ENCODE assay signal across 18 cellular contexts in genomic region chr6:53038148-53038547, GRCh38. TPM values are rescaled to one million over a fixed set of nuclear protein-coding genes. Genes with fewer than 3 reads are reported as not detected.
DNase-seq lines count a peak whose midpoint lies in the region; ATAC-seq and TF ChIP-seq lines count a peak whose summit lies in the region.
"Had no signal": no experiment of that assay in that cellular context is flagged by ENCODE, and none has a peak within 500 bp of the region (broad histone marks: within the 10 kb centered on the region; RNA-seq: fewer than 3 reads in every experiment).

No MANE protein-coding gene starts in this region.

- H3F3A ChIP-seq in SK-N-SH (replicated peaks; ENCODE audit: insufficient read depth) = peaks cover 17% of the 10 kb centered on the region

- no peak overlapping the region for H2BK120ac ChIP-seq in mesenchymal stem cell (ENCODE audit: low read depth, low read length)

- ATAC-seq in SK-N-SH treated with all-trans-retinoic acid at 6 μM for 48 hours (no peak), upper lobe of left lung (ENCODE audit: low FRiP score in 2 of 2) (no peak), HG02623 (IDR thresholded peaks at IDR 0.05; ENCODE audit: unreplicated experiment) (no peak), GM18873 (IDR thresholded peaks at IDR 0.05; ENCODE audit: low FRiP score, unreplicated experiment) (no peak)
- ATAC-seq: CD8-positive, alpha-beta T cell had no signal

- no peak overlapping the region for H3K14ac ChIP-seq in mesenchymal stem cell (ENCODE audit: low read length in 2 of 2)

- no peak overlapping the region for H3K4me2 ChIP-seq in SK-N-SH
- peak overlapping the region; percentile 9 for H3K4me2 ChIP-seq in KMS-11
- no peak overlapping the region for H3K4me2 ChIP-seq in mesenchymal stem cell (ENCODE audit: low read length, poor library complexity, severe bottlenecking)
- H3K4me2 ChIP-seq: BLaER1 had no signal

- no peak for TF ChIP-seq POLR2A in upper lobe of left lung (IDR thresholded peaks at IDR 0.05)

- TF ChIP-seq CTCF in SK-N-SH (IDR thresholded peaks at IDR 0.05) (no peak), KMS-11 (conservative IDR thresholded peaks at IDR 0.05; ENCODE audit: low read depth, low read length) (no peak), upper lobe of left lung (IDR thresholded peaks at IDR 0.05) (no peak)

- no peak overlapping the region for H2BK12ac ChIP-seq in mesenchymal stem cell (ENCODE audit: low read length in 2 of 2)

- no peak overlapping the region for H4K8ac ChIP-seq in mesenchymal stem cell (ENCODE audit: low read length)

- H3K4me1 ChIP-seq in SK-N-SH (ENCODE audit: control insufficient read depth in 1 of 2, insufficient read depth in 2 of 2, low read depth in 1 of 2, low read length in 1 of 2) (peaks cover 3 to 21% of the 10 kb centered on the region in 2 experiments), KMS-11 (ENCODE audit: low read depth, poor library complexity, severe bottlenecking) (peaks cover 68% of the 10 kb centered on the region), mesenchymal stem cell (ENCODE audit: control insufficient read depth, insufficient read depth, low read depth, low read length) (peaks cover 10% of the 10 kb centered on the region), upper lobe of left lung (peaks cover 0 to 5% (median 1%) of the 10 kb centered on the region in 4 donors)
- H3K4me1 ChIP-seq: BLaER1 had no signal

- no peak overlapping the region for H2AK5ac ChIP-seq in mesenchymal stem cell (ENCODE audit: low read length, severe bottlenecking)

- no peak overlapping the region for H3K9ac ChIP-seq in SK-N-SH
- no peak overlapping the region for H3K9ac ChIP-seq in KMS-11
- no peak overlapping the region for H3K9ac ChIP-seq in mesenchymal stem cell (ENCODE audit: low read length)
- H3K9ac ChIP-seq: BLaER1 had no signal

- no peak for TF ChIP-seq EP300 in SK-N-SH (IDR thresholded peaks at IDR 0.05; ENCODE audit: borderline replicate concordance in 1 of 2, low read depth in 1 of 2, low read length in 1 of 2)
- TF ChIP-seq EP300 in upper lobe of left lung (IDR thresholded peaks at IDR 0.05) = no peak

- no peak overlapping the region for H3K4ac ChIP-seq in mesenchymal stem cell (ENCODE audit: low read depth in 1 of 2, low read length in 2 of 2)

- H3K79me2 ChIP-seq in SK-N-SH (ENCODE audit: insufficient read depth) (peaks cover 15% of the 10 kb centered on the region; the same call in 1 of the 2 replicates), KMS-11 (ENCODE audit: insufficient read depth, low read depth) (no peaks in the 10 kb centered on the region; the same call in 1 of the 2 replicates)

- POLR2A ChIA-PET in SK-N-SH (lab: Yijun Ruan, JAX) = no interaction called here

- no peak overlapping the region for H3K23ac ChIP-seq in mesenchymal stem cell (ENCODE audit: low read length in 2 of 2)

- no peak for TF ChIP-seq RAD21 in SK-N-SH (IDR thresholded peaks at IDR 0.05; ENCODE audit: low read length)

- CTCF ChIA-PET in SK-N-SH (lab: Yijun Ruan, JAX) = no interaction called here

- H3K18ac ChIP-seq in mesenchymal stem cell (ENCODE audit: low read depth in 1 of 2, low read length in 2 of 2) = no peak overlapping the region

- H3K9me2 ChIP-seq in SK-N-SH = no peaks in the 10 kb centered on the region

- DNase-seq in SK-N-SH (no peak), mesenchymal stem cell (peak; percentile 21), LoVo (ENCODE audit: low spot score) (no peak), upper lobe of left lung (no peak)
- DNase-seq: Caco-2; CD4-positive, CD25-positive, alpha-beta regulatory T cell; CD8-positive, alpha-beta T cell; DMS53; DMS79 treated with DMSO at 0.1 percent for 48 hours; GOT3 had no signal

- H3K4me3 ChIP-seq in SK-N-SH (ENCODE audit: low read depth in 2 of 2, low read length in 1 of 2) (no peak overlapping the region), KMS-11 (IDR thresholded peaks at IDR 0.05; ENCODE audit: insufficient read depth, low read depth, low read length) (no peak overlapping the region), mesenchymal stem cell (ENCODE audit: insufficient read depth in 1 of 2, low read depth in 1 of 2, low read length in 2 of 2) (no peak overlapping the region), upper lobe of left lung (no peak overlapping the region)
- H3K4me3 ChIP-seq: BLaER1, HAP-1 had no signal

- WGBS in SK-N-SH (ENCODE audit: low lambda C conversion rate) = 0% methylated on average over 1 of the region's 1 CpG
- WGBS in mesenchymal stem cell = no CpG with 5 or more reads among the region's 1 CpG
- WGBS in upper lobe of left lung, 2 donors = 39 to 100% methylated on average over 1 of the region's 1 CpG

- H3K79me1 ChIP-seq in mesenchymal stem cell (replicated peaks; ENCODE audit: low read length, poor library complexity, severe bottlenecking) = peaks cover 17% of the 10 kb centered on the region

- H2BK5ac ChIP-seq in mesenchymal stem cell (ENCODE audit: low read depth, low read length, poor library complexity, severe bottlenecking) = no peak overlapping the region

- H4K20me1 ChIP-seq in SK-N-SH (ENCODE audit: insufficient read depth) = no peaks in the 10 kb centered on the region
- H4K20me1 ChIP-seq in KMS-11 (ENCODE audit: insufficient read depth) = no peaks in the 10 kb centered on the region

- H3K9me3 ChIP-seq in SK-N-SH (no peaks in the 10 kb centered on the region), mesenchymal stem cell (ENCODE audit: control insufficient read depth, low read length) (no peaks in the 10 kb centered on the region), upper lobe of left lung (no peaks in the 10 kb centered on the region)
- H3K9me3 ChIP-seq: BLaER1, Caco-2, HAP-1 had no signal

- H4K91ac ChIP-seq in mesenchymal stem cell (ENCODE audit: low read length) = no peak overlapping the region

- H3K27me3 ChIP-seq in SK-N-SH (ENCODE audit: insufficient read depth) (no peaks in the 10 kb centered on the region), KMS-11 (ENCODE audit: insufficient read depth, low read depth) (no peaks in the 10 kb centered on the region), mesenchymal stem cell (ENCODE audit: control insufficient read depth in 1 of 2, insufficient read depth in 1 of 2, low read length in 2 of 2) (no peaks in the 10 kb centered on the region), upper lobe of left lung (no peaks in the 10 kb centered on the region)
- H3K27me3 ChIP-seq: BLaER1 had no signal

- no peak overlapping the region for H2BK15ac ChIP-seq in mesenchymal stem cell (ENCODE audit: low read depth, poor library complexity, severe bottlenecking)

- peaks cover 37 to 45% of the 10 kb centered on the region in 2 experiments for H3K36me3 ChIP-seq in SK-N-SH (replicated peaks in 1 of 2; ENCODE audit: control insufficient read depth in 1 of 2, insufficient read depth in 2 of 2, low read length in 1 of 2)
- peaks cover 6% of the 10 kb centered on the region; the same call in 1 of the 2 replicates for H3K36me3 ChIP-seq in KMS-11 (ENCODE audit: insufficient read depth)
- peaks cover 14 to 55% of the 10 kb centered on the region in 2 experiments for H3K36me3 ChIP-seq in mesenchymal stem cell (ENCODE audit: control insufficient read depth in 1 of 2, insufficient read depth in 2 of 2, low read depth in 1 of 2, low read length in 2 of 2)
- H3K36me3 ChIP-seq in upper lobe of left lung = peaks cover 9 to 52% (median 35%) of the 10 kb centered on the region in 4 donors

- H2AFZ ChIP-seq in SK-N-SH (ENCODE audit: low read depth) (no peak overlapping the region), KMS-11 (ENCODE audit: low read depth) (no peak overlapping the region), mesenchymal stem cell (ENCODE audit: low read depth, low read length) (no peak overlapping the region)

- no peak overlapping the region for H3K27ac ChIP-seq in SK-N-SH (ENCODE audit: low read depth in 2 of 2, low read length in 1 of 2)
- peak overlapping the region; percentile 30; the same call in 1 of the 2 replicates for H3K27ac ChIP-seq in KMS-11
- H3K27ac ChIP-seq in mesenchymal stem cell (ENCODE audit: low read length, poor library complexity, severe bottlenecking) = no peak overlapping the region
- H3K27ac ChIP-seq in upper lobe of left lung = no peak overlapping the region
- H3K27ac ChIP-seq: 22Rv1, BLaER1, C4-2B had no signal

TF ChIP-seq in SK-N-SH treated with all-trans-retinoic acid at 6 μM for 48 hours, 23 proteins besides CTCF, POLR2A, EP300 and RAD21 (continues in another document):
- TF ChIP-seq ZC3H10 (CRISPR knock-in tag; IDR thresholded peaks at IDR 0.05) = no peak
- TF ChIP-seq OSR1 (CRISPR knock-in tag; IDR thresholded peaks at IDR 0.05) = no peak
- TF ChIP-seq RARB (CRISPR knock-in tag; IDR thresholded peaks at IDR 0.05) = no peak
- TF ChIP-seq BACH2 (CRISPR knock-in tag; IDR thresholded peaks at IDR 0.05; ENCODE audit: borderline replicate concordance) = no peak
- no peak for TF ChIP-seq POU6F1 (CRISPR knock-in tag; IDR thresholded peaks at IDR 0.05; ENCODE audit: borderline replicate concordance, low read depth)

RNA-seq across cellular contexts. Expression of gene CILK1, which starts 23.5 kb away (rescaled TPM):
- polyA plus RNA-seq in SK-N-SH (2012; rRNA removed) = 9.7 and 12.2 TPM in 2 replicates
- polyA plus RNA-seq in SK-N-SH (2012; cell fraction: cytosol; rRNA removed) = 12.5 and 12.9 TPM in 2 replicates
- 6.1 and 9.5 TPM in 2 replicates for polyA plus RNA-seq in SK-N-SH (2012; cell fraction: nucleus; rRNA removed)
- 12.2 TPM for polyA plus RNA-seq in mesenchymal stem cell (2013, experiment 1 of 2)
- 12.6 TPM for polyA plus RNA-seq in mesenchymal stem cell (2013, experiment 2 of 2)
- total RNA-seq in upper lobe of left lung = 10 to 100 TPM in 3 of 6 donors, 1 to 10 TPM in 3; 9.0 to 25.1 (median 10.3) TPM

RNA-seq across cellular contexts. Expression of gene FBXO9, which starts 27.1 kb away (rescaled TPM):
- polyA plus RNA-seq in SK-N-SH (2012; rRNA removed) = 61.9 and 72.9 TPM in 2 replicates
- polyA plus RNA-seq in SK-N-SH (2012; cell fraction: cytosol; rRNA removed) = 47.1 and 47.9 TPM in 2 replicates
- 207 and 253 TPM in 2 replicates for polyA plus RNA-seq in SK-N-SH (2012; cell fraction: nucleus; rRNA removed)
- polyA plus RNA-seq in mesenchymal stem cell (2013, experiment 1 of 2) = 47.0 TPM
- 49.2 TPM for polyA plus RNA-seq in mesenchymal stem cell (2013, experiment 2 of 2)
- 10 to 100 TPM; 56.2 to 98.5 (median 83.0) TPM for total RNA-seq in upper lobe of left lung

RNA-seq across cellular contexts. Expression of gene GSTA4, which starts 43.1 kb away (rescaled TPM):
- polyA plus RNA-seq in SK-N-SH (2012; rRNA removed) = 28.3 and 34.0 TPM in 2 replicates
- polyA plus RNA-seq in SK-N-SH (2012; cell fraction: cytosol; rRNA removed) = 36.6 and 45.8 TPM in 2 replicates
- polyA plus RNA-seq in SK-N-SH (2012; cell fraction: nucleus; rRNA removed) = 18.7 and 42.0 TPM in 2 replicates
- 24.9 TPM for polyA plus RNA-seq in mesenchymal stem cell (2013, experiment 1 of 2)
- 25.5 TPM for polyA plus RNA-seq in mesenchymal stem cell (2013, experiment 2 of 2)
- 100 to 1,000 TPM in 2 of 6 donors, 10 to 100 TPM in 4; 29.0 to 151 (median 80.8) TPM for total RNA-seq in upper lobe of left lung
